Comparison of ENCODE assay signal across 1 cellular context in genomic region chr1:41478118-41478748, GRCh38.
TF ChIP-seq lines count a peak whose summit lies in the region.

No MANE protein-coding gene starts in this region.

TF ChIP-seq in H1, 55 proteins besides CTCF, POLR2A, EP300 and RAD21:
- TF ChIP-seq CHD2 (IDR thresholded peaks at IDR 0.05; ENCODE audit: low read length), result no peak
- no peak for TF ChIP-seq SIX5 (IDR thresholded peaks at IDR 0.05; ENCODE audit: low read depth, low read length)
- TF ChIP-seq YY1 (IDR thresholded peaks at IDR 0.05; ENCODE audit: low read depth, low read length), result no peak
- TF ChIP-seq SP2 (IDR thresholded peaks at IDR 0.05; ENCODE audit: low read length), result no peak
- TF ChIP-seq SP1 (IDR thresholded peaks at IDR 0.05; ENCODE audit: low read depth, low read length), result no peak
- no peak for TF ChIP-seq RBBP5 (IDR thresholded peaks at IDR 0.05; ENCODE audit: borderline replicate concordance, low read depth, low read length)
- no peak for TF ChIP-seq SUZ12 (IDR thresholded peaks at IDR 0.05; ENCODE audit: low read length)
